In genomic region chr2:159118859-159119510, GRCh38 we compare ENCODE assay signal across 9 cellular contexts.
DNase-seq lines count a peak whose midpoint lies in the region; ATAC-seq, FAIRE-seq and TF ChIP-seq lines count a peak whose summit lies in the region.
"Had no signal": no experiment of that assay in that cellular context is flagged by ENCODE, and none has a peak within 500 bp of the region (broad histone marks: within the 10 kb centered on the region; RNA-seq: fewer than 3 reads in every experiment).

No MANE protein-coding gene starts in this region.

- no peaks in the 10 kb centered on the region for H4K20me1 ChIP-seq in GM12878 (ENCODE audit: control insufficient read depth, insufficient read depth)

- H3K27me3 ChIP-seq in GM12878 (replicated peaks in 1 of 2; ENCODE audit: control insufficient read depth in 2 of 2, insufficient read depth in 2 of 2, low read length in 1 of 2), result no peaks in the 10 kb centered on the region
- no peaks in the 10 kb centered on the region for H3K27me3 ChIP-seq in muscle layer of duodenum (ENCODE audit: low read depth, low read length)
- no peaks in the 10 kb centered on the region for H3K27me3 ChIP-seq in vagina

- H3K4me2 ChIP-seq in GM12878 (ENCODE audit: control insufficient read depth, insufficient read depth), result no peak overlapping the region

- POLR2A ChIA-PET in GM12878 (lab: Charles Lee), result no interaction called here

- TF ChIP-seq CTCF in GM12878 (IDR thresholded peaks at IDR 0.05 in 2 of 3, conservative IDR thresholded peaks at IDR 0.05 in 1 of 3; ENCODE audit: control insufficient read depth in 2 of 3, extremely low read depth in 1 of 3, insufficient read depth in 1 of 3, low read depth in 3 of 3, low read length in 3 of 3) (no peak), vagina (IDR thresholded peaks at IDR 0.05) (peak in 1 of 3 experiments; percentile 6)

- RAD21 ChIA-PET in GM12878 (lab: Charles Lee; ENCODE audit: unreplicated experiment), result interaction anchor here (0.6 to 2.1 kb wide), 13 partner anchors 13 to 849 kb away, joined by 3 to 16 read pairs (median 3); partner anchors contain the start of gene MARCHF7

- H3K4me1 ChIP-seq in GM12878 (ENCODE audit: control insufficient read depth, insufficient read depth, low read length), result no peaks in the 10 kb centered on the region
- H3K4me1 ChIP-seq in muscle layer of duodenum (ENCODE audit: control insufficient read depth in 1 of 2, insufficient read depth in 2 of 2, low read length in 2 of 2), result peaks cover 0 to 20% of the 10 kb centered on the region in 2 donors
- peaks cover 26% of the 10 kb centered on the region for H3K4me1 ChIP-seq in vagina
- H3K4me1 ChIP-seq: HAP-1 had no signal

- DNase-seq in GM12878 (ENCODE audit: low read depth, low spot score), result no peak
- DNase-seq in vagina (ENCODE audit: extremely low spot score in 2 of 2), result no peak
- DNase-seq in HK-2 (ENCODE audit: unreplicated experiment), result no peak
- DNase-seq in UCSD-AML1 (lab: John Stamatoyannopoulos, UW; ENCODE audit: unreplicated experiment), result no peak
- no peak for DNase-seq in middle frontal gyrus (ENCODE audit: extremely low spot score, low spot score)

- no peaks in the 10 kb centered on the region for H3K9me3 ChIP-seq in GM12878 (replicated peaks; ENCODE audit: control insufficient read depth, insufficient read depth, low read length)
- H3K9me3 ChIP-seq in muscle layer of duodenum (ENCODE audit: control insufficient read depth in 1 of 2, low read length in 2 of 2), result no peaks in the 10 kb centered on the region
- H3K9me3 ChIP-seq in vagina, result no peaks in the 10 kb centered on the region
- H3K9me3 ChIP-seq: HAP-1 had no signal

- H3K79me2 ChIP-seq in GM12878 (ENCODE audit: control insufficient read depth, insufficient read depth, low read length), result no peaks in the 10 kb centered on the region

- TF ChIP-seq POLR2A in GM18505 (IDR thresholded peaks at IDR 0.05; ENCODE audit: borderline replicate concordance, extremely low read depth, insufficient read depth, insufficient read length), result no peak
- no peak for TF ChIP-seq POLR2A in GM12878 (IDR thresholded peaks at IDR 0.05; ENCODE audit: low read depth, low read length)
- TF ChIP-seq POLR2A in vagina (IDR thresholded peaks at IDR 0.05), result no peak

- TF ChIP-seq RAD21 in GM12878 (IDR thresholded peaks at IDR 0.05; ENCODE audit: insufficient read depth, low read depth, low read length), result no peak

- no peak overlapping the region for H2AFZ ChIP-seq in GM12878 (ENCODE audit: control insufficient read depth, low read depth, low read length)

- SMC1A ChIA-PET in GM12878 (lab: Charles Lee; ENCODE audit: uncharacterized antibody, unreplicated experiment), result interaction anchor here (0.7 to 1.8 kb wide), 24 partner anchors 8 to 939 kb away, joined by 3 to 16 read pairs (median 3); no protein-coding TSS in a partner anchor

- H3K27ac ChIP-seq in GM12878 (ENCODE audit: control insufficient read depth, insufficient read depth) (no peak overlapping the region), muscle layer of duodenum (ENCODE audit: low read length) (peak overlapping the region; percentile 12), vagina (no peak overlapping the region)

- 74% methylated on average over 2 of the region's 2 CpGs for WGBS in GM12878 (ENCODE audit: insufficient coverage, insufficient replicate concordance, low lambda C conversion rate, missing lambda C conversion rate)

- H3K4me3 ChIP-seq in GM12878 (no peak overlapping the region), muscle layer of duodenum (ENCODE audit: low read depth in 1 of 2, low read length in 2 of 2) (no peak overlapping the region), vagina (no peak overlapping the region)
- H3K4me3 ChIP-seq: HAP-1 had no signal

- peak; percentile 49 for FAIRE-seq in GM12878 (lab: Jason Lieb, UNC)

- ATAC-seq in GM18505 (IDR thresholded peaks at IDR 0.05; ENCODE audit: unreplicated experiment) (peak; percentile 14), HG03342 (IDR thresholded peaks at IDR 0.05; ENCODE audit: unreplicated experiment) (peak; percentile 17), GM12878 (no peak; the same call in 1 of the 3 replicates)

- no peak overlapping the region for H3K9ac ChIP-seq in GM12878 (ENCODE audit: control insufficient read depth, insufficient read depth, low read length)

- no TSS peak for BruUV-seq in GM12878 (replicated peaks; lab: Mats Ljungman, UMichigan)

- intact Hi-C loops in GM12878 (cut with micrococcal nuclease; ENCODE audit: unreplicated experiment) (loop anchor here (1.0 kb wide), 2 partner anchors 83 to 218 kb away; no protein-coding TSS in a partner anchor), vagina (cut with DNase I) (loop anchor here (5.0 kb wide), 1 partner anchor 217 kb away; no protein-coding TSS in a partner anchor)

- H3K36me3 ChIP-seq in GM12878 (ENCODE audit: control insufficient read depth in 2 of 2, insufficient read depth in 2 of 2, low read length in 1 of 2) (no peaks in the 10 kb centered on the region), muscle layer of duodenum (ENCODE audit: control insufficient read depth in 1 of 2, insufficient read depth in 2 of 2, low read length in 2 of 2) (no peaks in the 10 kb centered on the region), vagina (no peaks in the 10 kb centered on the region)
- H3K36me3 ChIP-seq: HAP-1 had no signal

- CTCF ChIA-PET in GM12878 (lab: Yijun Ruan, JAX), result interaction anchor here (0.6 to 6.2 kb wide), 60 partner anchors 9 to 1095 kb away, joined by 3 to 102 read pairs (median 4); partner anchors contain the start of gene MARCHF7

- in situ Hi-C loops in GM12878 (cut with MboI), result no loop called here

- no peak for TF ChIP-seq EP300 in GM12878 (IDR thresholded peaks at IDR 0.05; ENCODE audit: borderline replicate concordance in 1 of 2, control insufficient read depth in 1 of 2, low read depth in 2 of 2, low read length in 2 of 2)

TF ChIP-seq in GM12878, 131 proteins besides CTCF, POLR2A, EP300 and RAD21:
- TF ChIP-seq RUNX3 (IDR thresholded peaks at IDR 0.05; ENCODE audit: low read length) (peak; percentile 23; the same call in 1 of the 2 replicates), TBL1XR1 (IDR thresholded peaks at IDR 0.05; ENCODE audit: low read depth, low read length) (no peak)
